Comparison of ENCODE assay signal across 26 cellular contexts in the genomic region with DNA sequence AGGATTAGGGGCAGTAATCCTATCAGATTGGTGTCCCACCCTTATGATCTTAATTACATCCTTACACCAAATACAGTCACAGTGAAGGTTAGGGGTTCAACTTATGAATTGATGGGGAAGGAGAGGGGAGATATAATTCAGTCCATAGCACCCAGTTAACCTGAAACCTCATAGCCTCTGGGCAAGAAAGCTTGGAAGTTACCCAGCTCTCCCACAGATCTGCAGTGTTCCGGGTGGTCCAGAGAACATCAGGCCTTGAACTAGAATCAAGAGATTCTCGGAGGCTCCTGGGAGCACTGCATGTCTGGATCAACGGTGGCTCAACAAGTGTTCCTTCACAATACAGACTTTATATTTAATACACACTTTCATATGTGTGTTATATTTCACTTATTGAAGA.
A peak's percentile ranks its signal among the peaks of the same experiment; 100 is the strongest.
DNase-seq lines count a peak whose midpoint lies in the region; ATAC-seq, FAIRE-seq and TF ChIP-seq lines count a peak whose summit lies in the region.
"Had no signal": no experiment of that assay in that cellular context is flagged by ENCODE, and none has a peak within 500 bp of the region (broad histone marks: within the 10 kb centered on the region; RNA-seq: fewer than 3 reads in every experiment).

No MANE protein-coding gene starts in this region.

- H3K79me2 ChIP-seq in endothelial cell of umbilical vein (ENCODE audit: control insufficient read depth, insufficient read depth, low read length) (no peaks in the 10 kb centered on the region), smooth muscle cell (ENCODE audit: low read depth) (no peaks in the 10 kb centered on the region)

- H3K9ac ChIP-seq in IMR-90 (ENCODE audit: low read depth, low read length), result no peak overlapping the region
- H3K9ac ChIP-seq in endothelial cell of umbilical vein (replicated peaks; ENCODE audit: extremely low read depth, insufficient read depth, low read length), result no peak overlapping the region
- no peak overlapping the region for H3K9ac ChIP-seq in smooth muscle cell (ENCODE audit: low read depth)

- DNase-seq in EH (ENCODE audit: low read depth) (peak; percentile 34), IMR-90 (no peak), endothelial cell of umbilical vein (ENCODE audit: low read depth, low spot score) (no peak), smooth muscle cell (lab: John Stamatoyannopoulos, UW; ENCODE audit: unreplicated experiment) (no peak), NCI-H774 (lab: John Stamatoyannopoulos, UW) (no peak)
- DNase-seq: activated CD4-positive, alpha-beta T cell treated with anti-CD3 and anti-CD28 coated beads, Interleukin-2, amount 50 U/mL, for 48 hours; activated CD8-positive, alpha-beta memory T cell treated with anti-CD3 and anti-CD28 coated beads, Interleukin-2, amount 50 U/mL, for 48 hours; activated effector memory CD4-positive, alpha-beta T cell treated with Interleukin-2 at 50 U/mL for 16 hours; CD8-positive, alpha-beta T cell; DMS153; heart right ventricle; left lung; naive B cell; NCI-H1048; NCI-H187; NCI-H526 treated with DMSO at 0.1 percent for 48 hours; occipital lobe; retina; stimulated activated CD4-positive, alpha-beta T cell treated with anti-CD3 and anti-CD28 coated beads, Interleukin-2, amount 100 ng/mL, for 48 hours; substantia nigra; T1000 had no signal

- H2AFZ ChIP-seq in IMR-90 (replicated peaks; ENCODE audit: low read length, poor library complexity), result peak overlapping the region; percentile 58
- no peak overlapping the region for H2AFZ ChIP-seq in endothelial cell of umbilical vein (ENCODE audit: low read depth, low read length)
- peak overlapping the region; percentile 68 for H2AFZ ChIP-seq in smooth muscle cell (ENCODE audit: low read depth)

- no peak overlapping the region for H3K4me2 ChIP-seq in IMR-90 (ENCODE audit: low read depth, low read length)
- peak overlapping the region; percentile 20 for H3K4me2 ChIP-seq in endothelial cell of umbilical vein (ENCODE audit: insufficient read depth, low read length)
- H3K4me2 ChIP-seq in smooth muscle cell, result no peak overlapping the region

- peak overlapping the region in 1 of 2 experiments; percentile 46; a peak in 3 of 4 replicates for H4K8ac ChIP-seq in IMR-90 (ENCODE audit: low read depth in 2 of 2, low read length in 2 of 2)

- H2BK120ac ChIP-seq in IMR-90 (ENCODE audit: low read depth, low read length), result peak overlapping the region; percentile 88

- peak; percentile 21; the same call in 1 of the 2 replicates for ATAC-seq in IMR-90 (ENCODE audit: low read depth)
- ATAC-seq in GM19023 (IDR thresholded peaks at IDR 0.05; ENCODE audit: unreplicated experiment), result no peak
- ATAC-seq in GM18519 (IDR thresholded peaks at IDR 0.05; ENCODE audit: low FRiP score, unreplicated experiment), result no peak
- ATAC-seq: CD8-positive, alpha-beta T cell; stimulated activated effector memory CD8-positive, alpha-beta T cell treated with anti-CD3 and anti-CD28 coated beads, Interleukin-12 subunit alpha, Interleukin-12 subunit beta, amount 100 ng/mL, for 72 hours had no signal

- dilution Hi-C loops in IMR-90 (cut with HindIII; ENCODE audit: low sequenced_read_pairs, unreplicated experiment), result no loop called here
- dilution Hi-C loops in endothelial cell of umbilical vein (cut with MboI; ENCODE audit: extremely low pct_ligation_motif_present, low sequenced_read_pairs), result no loop called here

- H2BK15ac ChIP-seq in IMR-90 (ENCODE audit: low read depth, low read length), result peak overlapping the region; percentile 58; the same call in 2 of the 3 replicates

- H3K27me3 ChIP-seq in IMR-90 (ENCODE audit: control insufficient read depth, insufficient read depth, low read length), result no peaks in the 10 kb centered on the region
- no peaks in the 10 kb centered on the region for H3K27me3 ChIP-seq in endothelial cell of umbilical vein (ENCODE audit: control insufficient read depth in 2 of 2, insufficient read depth in 2 of 2, low read length in 2 of 2)
- H3K27me3 ChIP-seq in smooth muscle cell (ENCODE audit: low read depth), result no peaks in the 10 kb centered on the region
- H3K27me3 ChIP-seq: heart right ventricle, left lung had no signal

- WGBS in IMR-90 (ENCODE audit: extremely low coverage in 2 of 2, insufficient read length in 1 of 2), 2 experiments, result no CpG with 5 or more reads among the region's 3 CpGs
- WGBS in smooth muscle cell (ENCODE audit: low lambda C conversion rate), result 79% methylated on average over 3 of the region's 3 CpGs

- CTCF ChIA-PET in IMR-90 (lab: Yijun Ruan, JAX), result interaction anchor here (0.5 to 0.8 kb wide), 2 partner anchors 27 to 424 kb away, joined by 3 read pairs; no protein-coding TSS in a partner anchor
- CTCF ChIA-PET in endothelial cell of umbilical vein (lab: Charles Lee), result interaction anchor here (1.1 to 1.3 kb wide), 3 partner anchors 8 to 394 kb away, joined by 3 to 4 read pairs (median 3); no protein-coding TSS in a partner anchor

- peak overlapping the region; percentile 90; the same call in 1 of the 2 replicates for H2AK5ac ChIP-seq in IMR-90 (ENCODE audit: low read depth, low read length)

- in situ Hi-C loops in IMR-90 (cut with MboI; ENCODE audit: low sequenced_read_pairs), result no loop called here

- H4K5ac ChIP-seq in IMR-90 (ENCODE audit: low read depth, low read length), result no peak overlapping the region; the same call in 1 of the 2 replicates

- peak overlapping the region; percentile 81 for H3K4ac ChIP-seq in IMR-90 (ENCODE audit: low read depth, low read length)

- POLR2A ChIA-PET in IMR-90 (lab: Charles Lee; ENCODE audit: unreplicated experiment), result no interaction called here
- POLR2A ChIA-PET in endothelial cell of umbilical vein (lab: Charles Lee), result no interaction called here

- no peaks in the 10 kb centered on the region for H3K79me1 ChIP-seq in IMR-90 (ENCODE audit: low read depth in 1 of 2, low read length in 2 of 2)

- H2AK9ac ChIP-seq in IMR-90 (replicated peaks; ENCODE audit: low read depth, low read length, poor library complexity), result peak overlapping the region; percentile 75

- H3K9me3 ChIP-seq in IMR-90 (ENCODE audit: control insufficient read depth, insufficient read depth, low read length) (no peaks in the 10 kb centered on the region), endothelial cell of umbilical vein (replicated peaks; ENCODE audit: control insufficient read depth, insufficient read depth, low read length) (no peaks in the 10 kb centered on the region), smooth muscle cell (replicated peaks; ENCODE audit: low read depth) (no peaks in the 10 kb centered on the region)
- H3K9me3 ChIP-seq: left lung had no signal

- H4K20me1 ChIP-seq in IMR-90 (ENCODE audit: insufficient read depth, low read length) (no peaks in the 10 kb centered on the region), endothelial cell of umbilical vein (replicated peaks; ENCODE audit: control insufficient read depth, extremely low read depth, insufficient read depth, low read length) (no peaks in the 10 kb centered on the region), smooth muscle cell (ENCODE audit: low read depth) (no peaks in the 10 kb centered on the region)

- FAIRE-seq in endothelial cell of umbilical vein (lab: Jason Lieb, UNC), result no peak
- FAIRE-seq: urothelium cell line had no signal

- BruUV-seq in IMR-90 (replicated peaks; lab: Mats Ljungman, UMichigan) (no TSS peak), endothelial cell of umbilical vein (replicated peaks; lab: Mats Ljungman, UMichigan) (no TSS peak)

- H2BK5ac ChIP-seq in IMR-90 (ENCODE audit: low read depth, low read length, poor library complexity, severe bottlenecking), result peak overlapping the region; percentile 47

- peak overlapping the region; percentile 40; the same call in 1 of the 2 replicates for H4K91ac ChIP-seq in IMR-90 (ENCODE audit: insufficient read depth, low read depth, low read length)

- H3K18ac ChIP-seq in IMR-90 (ENCODE audit: low read depth, low read length), result peak overlapping the region; percentile 24

- H3K9me1 ChIP-seq in IMR-90 (ENCODE audit: insufficient read depth, low read length), result peaks cover 7% of the 10 kb centered on the region; the same call in 1 of the 2 replicates
- H3K9me1 ChIP-seq in endothelial cell of umbilical vein (replicated peaks; ENCODE audit: control insufficient read depth, extremely low read depth, insufficient read depth, low read length), result no peaks in the 10 kb centered on the region

- H3F3A ChIP-seq in smooth muscle cell (ENCODE audit: low read depth), result no peaks in the 10 kb centered on the region

- no peak for TF ChIP-seq RAD21 in IMR-90 (IDR thresholded peaks at IDR 0.05; ENCODE audit: low read length)

- peak overlapping the region; percentile 92 for H2BK20ac ChIP-seq in IMR-90 (ENCODE audit: low read depth, low read length)

- H3K27ac ChIP-seq in IMR-90 (ENCODE audit: insufficient read depth, low read length), result no peak overlapping the region
- no peak overlapping the region for H3K27ac ChIP-seq in endothelial cell of umbilical vein (ENCODE audit: insufficient read depth, low read depth, low read length)
- H3K27ac ChIP-seq in smooth muscle cell (ENCODE audit: low read depth), result no peak overlapping the region
- H3K27ac ChIP-seq: epithelial cell of prostate had no signal

- peak overlapping the region; percentile 76 for H3K14ac ChIP-seq in IMR-90 (replicated peaks; ENCODE audit: low read depth, low read length)

- peak overlapping the region; percentile 45; the same call in 1 of the 2 replicates for H3K23ac ChIP-seq in IMR-90 (ENCODE audit: low read depth, low read length)

- H3K36me3 ChIP-seq in IMR-90 (ENCODE audit: control insufficient read depth, insufficient read depth, low read length), result no peaks in the 10 kb centered on the region
- H3K36me3 ChIP-seq in endothelial cell of umbilical vein (ENCODE audit: control insufficient read depth in 2 of 2, extremely low read depth in 1 of 2, insufficient read depth in 2 of 2, low read length in 2 of 2), result no peaks in the 10 kb centered on the region
- no peaks in the 10 kb centered on the region for H3K36me3 ChIP-seq in smooth muscle cell (ENCODE audit: low read depth)
- H3K36me3 ChIP-seq: heart right ventricle, left lung had no signal

- H3K4me3 ChIP-seq in IMR-90 (ENCODE audit: insufficient read depth, low read depth, low read length) (no peak overlapping the region), endothelial cell of umbilical vein (replicated peaks in 1 of 3; ENCODE audit: insufficient read depth in 1 of 3, low read depth in 1 of 3, low read length in 3 of 3) (no peak overlapping the region), smooth muscle cell (no peak overlapping the region)
- H3K4me3 ChIP-seq: heart right ventricle, left lung had no signal

- H3K56ac ChIP-seq in IMR-90 (ENCODE audit: extremely low read depth, insufficient read depth, low read length), result no peak overlapping the region

- intact Hi-C loops in IMR-90 (cut with micrococcal nuclease), result no loop called here
- intact Hi-C loops in endothelial cell of umbilical vein (cut with micrococcal nuclease), result no loop called here

- no peak for TF ChIP-seq POLR2A in IMR-90 (IDR thresholded peaks at IDR 0.05; ENCODE audit: low read depth, low read length)
- no peak for TF ChIP-seq POLR2A in endothelial cell of umbilical vein (IDR thresholded peaks at IDR 0.05; ENCODE audit: low read depth, low read length)

- H3K4me1 ChIP-seq in IMR-90 (ENCODE audit: control insufficient read depth, insufficient read depth, low read length), result peaks cover 4% of the 10 kb centered on the region; the same call in 1 of the 2 replicates
- peaks cover 14% of the 10 kb centered on the region for H3K4me1 ChIP-seq in endothelial cell of umbilical vein (ENCODE audit: control insufficient read depth, extremely low read depth, insufficient read depth, low read length)
- H3K4me1 ChIP-seq in smooth muscle cell (ENCODE audit: low read depth), result no peaks in the 10 kb centered on the region

- TF ChIP-seq CTCF in IMR-90 (conservative IDR thresholded peaks at IDR 0.05; ENCODE audit: low read depth, low read length), result no peak
- TF ChIP-seq CTCF in endothelial cell of umbilical vein (IDR thresholded peaks at IDR 0.05; ENCODE audit: extremely low read depth in 1 of 2, insufficient read depth in 1 of 2, low read depth in 1 of 2, low read length in 2 of 2), result no peak
- no peak for TF ChIP-seq CTCF in smooth muscle cell (IDR thresholded peaks at IDR 0.05; ENCODE audit: borderline replicate concordance, insufficient read depth, poor library complexity, severe bottlenecking)
